8 cellular contexts compared by ENCODE assay signal in genomic region chr9:124659099-124659659, GRCh38.
DNase-seq lines count a peak whose midpoint lies in the region; ATAC-seq and TF ChIP-seq lines count a peak whose summit lies in the region.

No MANE protein-coding gene starts in this region.

- TF ChIP-seq CTCF in brain microvascular endothelial cell (IDR thresholded peaks at IDR 0.05; ENCODE audit: low read depth, low read length, missing control alignments) (no peak), retinal pigment epithelial cell (conservative IDR thresholded peaks at IDR 0.05; ENCODE audit: low read depth, low read length) (no peak)

- H3K27ac ChIP-seq in brain microvascular endothelial cell: peak overlapping the region; percentile 100

- in situ Hi-C loops in brain microvascular endothelial cell (cut with HindIII; ENCODE audit: low pct_ligation_motif_present, low sequenced_read_pairs): no loop called here

- peak; percentile 46 for ATAC-seq in GM21825 (IDR thresholded peaks at IDR 0.05; ENCODE audit: unreplicated experiment)

- H3K36me3 ChIP-seq in brain microvascular endothelial cell (replicated peaks): no peaks in the 10 kb centered on the region

- DNase-seq in DMS 273 treated with DMSO at 0.1 percent for 48 hours (lab: John Stamatoyannopoulos, UW) (peak; percentile 92), NAMALWA (ENCODE audit: low spot score) (peak; percentile 81), SW480 (ENCODE audit: low spot score) (peak; percentile 94), brain microvascular endothelial cell (peak; percentile 97), retinal pigment epithelial cell (ENCODE audit: low read depth) (peak; percentile 60)
- DNase-seq in effector CD4-positive, alpha-beta T cell: no peak

- no peaks in the 10 kb centered on the region for H3K27me3 ChIP-seq in brain microvascular endothelial cell (replicated peaks)

- H3K4me3 ChIP-seq in brain microvascular endothelial cell (ENCODE audit: low read depth, low read length) (peak overlapping the region; percentile 70), iPS-11a (ENCODE audit: low read depth, low read length) (peak overlapping the region; percentile 42), retinal pigment epithelial cell (ENCODE audit: low read length) (peak overlapping the region; percentile 79)
